In the genomic region with DNA sequence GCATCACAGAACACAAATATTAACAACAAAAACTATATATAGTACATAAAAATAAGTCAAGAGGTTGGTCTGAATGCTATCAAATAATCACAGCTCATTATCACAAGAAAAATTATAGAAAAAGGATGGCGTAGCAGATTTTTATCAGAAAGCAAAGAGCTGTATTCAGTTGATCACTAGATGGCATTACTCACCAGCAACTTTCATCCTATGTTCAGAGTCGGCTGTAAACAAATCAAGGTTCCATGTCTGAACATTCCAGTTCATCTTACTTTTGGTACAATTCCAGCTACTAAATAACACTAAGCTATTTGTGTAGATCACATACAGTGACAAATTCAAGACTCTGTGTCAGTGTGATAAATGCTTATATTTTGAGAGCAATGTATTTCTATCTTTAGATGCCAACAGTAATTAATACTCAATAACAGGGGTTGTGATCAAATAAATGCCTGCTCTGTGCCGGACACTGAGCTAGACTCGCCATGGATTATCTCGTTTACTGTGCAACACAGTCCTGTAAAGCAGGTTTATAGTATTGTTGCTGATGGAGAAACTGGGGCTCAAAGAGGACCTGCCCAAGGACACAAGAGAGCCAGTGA, we compare ENCODE assay signal across 8 cellular contexts. TPM values are rescaled to one million over a fixed set of nuclear protein-coding genes. Genes with fewer than 3 reads are reported as not detected.
DNase-seq lines count a peak whose midpoint lies in the region; FAIRE-seq and TF ChIP-seq lines count a peak whose summit lies in the region.

No MANE protein-coding gene starts in this region.

- in situ Hi-C loops in astrocyte of the cerebellum (cut with HindIII; ENCODE audit: low sequenced_read_pairs), result loop anchor here (25.0 kb wide), 1 partner anchor 986 kb away; no protein-coding TSS in a partner anchor

- TF ChIP-seq POLR2A in GM12891 (IDR thresholded peaks at IDR 0.05; ENCODE audit: low read depth, low read length), result no peak

- no peak for FAIRE-seq in GM12891 (lab: Jason Lieb, UNC)

- H3K27me3 ChIP-seq in stomach smooth muscle (ENCODE audit: control insufficient read depth in 1 of 2, insufficient read depth in 2 of 2, low read length in 2 of 2), result no peaks in the 10 kb centered on the region

- H3K4me3 ChIP-seq in astrocyte of the cerebellum (ENCODE audit: low read depth, low read length) (no peak overlapping the region), stomach smooth muscle (ENCODE audit: low read length in 2 of 2) (no peak overlapping the region)

- H3K36me3 ChIP-seq in stomach smooth muscle (ENCODE audit: control insufficient read depth in 2 of 2, insufficient read depth in 2 of 2, low read length in 2 of 2), result peaks cover 3 to 6% of the 10 kb centered on the region in 2 donors

- H3K27ac ChIP-seq in stomach smooth muscle (ENCODE audit: low read length), result peak overlapping the region; percentile 53

- no peak overlapping the region for H3K9ac ChIP-seq in stomach smooth muscle (ENCODE audit: low read length in 2 of 2)

- H3K4me1 ChIP-seq in stomach smooth muscle (ENCODE audit: control insufficient read depth, insufficient read depth, low read length), result peaks cover 17% of the 10 kb centered on the region

- DNase-seq in GM03348 (ENCODE audit: low spot score) (peak; percentile 62), NCI-H146 (lab: John Stamatoyannopoulos, UW) (peak; percentile 14), astrocyte of the cerebellum (ENCODE audit: low read depth) (peak; percentile 55), iPS-NIHi7 (ENCODE audit: extremely low spot score) (peak; percentile 22), GM12891 (ENCODE audit: insufficient read length, low spot score) (no peak), activated gamma-delta T cell (lab: John Stamatoyannopoulos, UW) (no peak)
- no peak for DNase-seq in stimulated activated CD4-positive, alpha-beta T cell treated with anti-CD3 and anti-CD28 coated beads, Interleukin-12 subunit alpha, Interleukin-12 subunit beta, amount 100 ng/mL, for 4 hours

- TF ChIP-seq CTCF in astrocyte of the cerebellum (IDR thresholded peaks at IDR 0.05; ENCODE audit: low read depth, low read length, missing control alignments), result peak; percentile 51

- H3K9me3 ChIP-seq in stomach smooth muscle (ENCODE audit: control insufficient read depth in 2 of 2, low read length in 2 of 2), result no peaks in the 10 kb centered on the region

TF ChIP-seq in GM12891, 5 proteins besides CTCF, POLR2A, EP300 and RAD21:
- TF ChIP-seq TAF1 (IDR thresholded peaks at IDR 0.05; ENCODE audit: low read depth, low read length) (no peak), PAX5 (IDR thresholded peaks at IDR 0.05; ENCODE audit: insufficient read depth, low read length, severe bottlenecking) (no peak), POLR2AphosphoS5 (IDR thresholded peaks at IDR 0.05; ENCODE audit: low read depth, low read length) (no peak), SPI1 (IDR thresholded peaks at IDR 0.05; ENCODE audit: low read depth, low read length) (no peak), POU2F2 (IDR thresholded peaks at IDR 0.05; ENCODE audit: low read depth, low read length) (no peak)
TF ChIP-seq in GM12891: peak in this region for 0.

RNA-seq across cellular contexts. Expression of gene NRDE2, which starts 30.1 kb away (rescaled TPM):
- polyA plus RNA-seq in GM12891 (2012; ENCODE audit: low read depth, missing spikeins), result 8.8 TPM

RNA-seq across cellular contexts. Expression of gene PSMC1, which starts 45.3 kb away (rescaled TPM):
- 136 TPM for polyA plus RNA-seq in GM12891 (2012; ENCODE audit: low read depth, missing spikeins)

Comparison
In these comparisons a context has a peak if more than half of its experiments do, and no peak if none do; other contexts are left out.
1. DNase-seq: peak in GM03348 (single experiment), NCI-H146 (single experiment), astrocyte of the cerebellum (single experiment) and iPS-NIHi7 (single experiment); none in stimulated activated CD4-positive, alpha-beta T cell treated with anti-CD3 and anti-CD28 coated beads, Interleukin-12 subunit alpha, Interleukin-12 subunit beta, amount 100 ng/mL, for 4 hours (single experiment), GM12891 (single experiment) and activated gamma-delta T cell (single experiment).